ENCODE assay signal across 9 cellular contexts in the genomic region with DNA sequence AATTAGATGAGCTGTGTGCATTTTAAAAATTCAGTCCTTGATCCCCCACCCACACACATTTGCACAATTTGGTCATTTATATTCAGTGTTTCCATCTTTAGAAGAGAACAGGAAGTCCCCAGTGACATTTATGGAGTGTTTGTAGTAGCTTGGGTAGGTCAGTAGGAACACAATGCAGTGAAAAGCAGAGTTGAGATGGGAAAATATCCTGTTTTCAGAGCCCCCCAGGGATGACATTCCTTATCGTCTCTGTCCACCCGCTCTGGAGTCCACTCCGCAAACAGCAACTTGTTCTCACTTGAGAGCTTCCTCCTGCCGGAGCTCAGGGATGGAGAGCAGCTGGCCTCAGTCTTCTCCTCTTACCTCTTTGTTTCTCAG.
DNase-seq lines count a peak whose midpoint lies in the region; ATAC-seq and TF ChIP-seq lines count a peak whose summit lies in the region.
"Had no signal": no experiment of that assay in that cellular context is flagged by ENCODE, and none has a peak within 500 bp of the region (broad histone marks: within the 10 kb centered on the region; RNA-seq: fewer than 3 reads in every experiment).

No MANE protein-coding gene starts in this region.

- DNase-seq in KBM-7: peak; percentile 29
- DNase-seq in activated CD8-positive, alpha-beta T cell treated with anti-CD3 and anti-CD28 coated beads for 36 hours: no peak
- DNase-seq in hepatocyte (ENCODE audit: low spot score): no peak
- DNase-seq in psoas muscle: no peak
- DNase-seq in globus pallidus (ENCODE audit: low spot score): no peak
- DNase-seq: NCI-H187 treated with DMSO at 0.1 percent for 48 hours, small intestine had no signal

- no peaks in the 10 kb centered on the region for H3K27me3 ChIP-seq in hepatocyte
- H3K27me3 ChIP-seq in psoas muscle (ENCODE audit: insufficient read depth in 3 of 3, low read length in 2 of 3): no peaks in the 10 kb centered on the region

- H3K27ac ChIP-seq in hepatocyte (peak overlapping the region; percentile 95), psoas muscle (no peak overlapping the region)

- H3K9me3 Mint-ChIP-seq in activated CD8-positive, alpha-beta T cell treated with anti-CD3 and anti-CD28 coated beads for 36 hours: peaks cover 1% of the 10 kb centered on the region
- peaks cover 10% of the 10 kb centered on the region for H3K9me3 Mint-ChIP-seq in stimulated activated memory B cell treated with anti-CD40 and anti-IgM and Interleukin-4, amounts not matched to agents 10 μg/mL and 1 μg/mL and 100 μg/mL, for 72 hours

- no peaks in the 10 kb centered on the region for H3K9me3 ChIP-seq in hepatocyte (ENCODE audit: low read depth)
- H3K9me3 ChIP-seq in psoas muscle: no peaks in the 10 kb centered on the region

- H3K4me1 Mint-ChIP-seq in activated CD8-positive, alpha-beta T cell treated with anti-CD3 and anti-CD28 coated beads for 36 hours (ENCODE audit: low read depth): peaks cover 99% of the 10 kb centered on the region
- H3K4me1 Mint-ChIP-seq in stimulated activated memory B cell treated with anti-CD40 and anti-IgM and Interleukin-4, amounts not matched to agents 10 μg/mL and 1 μg/mL and 100 μg/mL, for 72 hours: peaks cover 100% of the 10 kb centered on the region

- in situ Hi-C loops in KBM-7 (cut with MboI; ENCODE audit: low pct_unique_long_range_greater_than_20kb, low sequenced_read_pairs): no loop called here

- H3K27me3 Mint-ChIP-seq in activated CD8-positive, alpha-beta T cell treated with anti-CD3 and anti-CD28 coated beads for 36 hours: no peaks in the 10 kb centered on the region
- no peaks in the 10 kb centered on the region for H3K27me3 Mint-ChIP-seq in stimulated activated memory B cell treated with anti-CD40 and anti-IgM and Interleukin-4, amounts not matched to agents 10 μg/mL and 1 μg/mL and 100 μg/mL, for 72 hours

- WGBS in hepatocyte (ENCODE audit: low lambda C conversion rate, missing lambda C conversion rate): 45% methylated on average over 4 of the region's 4 CpGs
- WGBS in psoas muscle, 3 donors: 61 to 66% (median 65%) methylated on average over 4 of the region's 4 CpGs

- peak overlapping the region; percentile 67 for H3K4me2 ChIP-seq in hepatocyte

- intact Hi-C loops in activated CD8-positive, alpha-beta T cell treated with anti-CD3 and anti-CD28 coated beads for 36 hours (cut with micrococcal nuclease): loop anchor here (5.0 kb wide), 1 partner anchor 41 kb away; no protein-coding TSS in a partner anchor
- intact Hi-C loops in psoas muscle (cut with DNase I): loop anchor here in 1 of 2 donors (5.0 kb wide), 1 partner anchor 36 kb away; no protein-coding TSS in a partner anchor

- H3K36me3 ChIP-seq in hepatocyte (replicated peaks; ENCODE audit: insufficient read depth, low read depth): no peaks in the 10 kb centered on the region
- H3K36me3 ChIP-seq in psoas muscle (ENCODE audit: insufficient read depth in 1 of 2, low read depth in 1 of 2): no peaks in the 10 kb centered on the region

- no peak overlapping the region for H3K4me3 ChIP-seq in hepatocyte
- H3K4me3 ChIP-seq in psoas muscle: no peak overlapping the region

- peaks cover 38% of the 10 kb centered on the region for H4K20me1 ChIP-seq in hepatocyte (ENCODE audit: insufficient read depth, poor library complexity, severe bottlenecking)

- peaks cover 77% of the 10 kb centered on the region for H3K36me3 Mint-ChIP-seq in activated CD8-positive, alpha-beta T cell treated with anti-CD3 and anti-CD28 coated beads for 36 hours (ENCODE audit: low read depth)
- peaks cover 60% of the 10 kb centered on the region for H3K36me3 Mint-ChIP-seq in stimulated activated memory B cell treated with anti-CD40 and anti-IgM and Interleukin-4, amounts not matched to agents 10 μg/mL and 1 μg/mL and 100 μg/mL, for 72 hours

- peak overlapping the region; percentile 87 for H3K27ac Mint-ChIP-seq in activated CD8-positive, alpha-beta T cell treated with anti-CD3 and anti-CD28 coated beads for 36 hours
- peak overlapping the region; percentile 95 for H3K27ac Mint-ChIP-seq in stimulated activated memory B cell treated with anti-CD40 and anti-IgM and Interleukin-4, amounts not matched to agents 10 μg/mL and 1 μg/mL and 100 μg/mL, for 72 hours

- POLR2A ChIA-PET in activated CD8-positive, alpha-beta T cell treated with anti-CD3 and anti-CD28 coated beads for 36 hours (lab: Charles Lee): interaction anchor here (1.3 to 8.7 kb wide), 10 partner anchors 9 to 72 kb away, joined by 3 to 110 read pairs (median 9); no protein-coding TSS in a partner anchor

- peak overlapping the region; percentile 69 for H3K4me3 Mint-ChIP-seq in activated CD8-positive, alpha-beta T cell treated with anti-CD3 and anti-CD28 coated beads for 36 hours
- H3K4me3 Mint-ChIP-seq in stimulated activated memory B cell treated with anti-CD40 and anti-IgM and Interleukin-4, amounts not matched to agents 10 μg/mL and 1 μg/mL and 100 μg/mL, for 72 hours: peak overlapping the region; percentile 72

- peaks cover 90% of the 10 kb centered on the region for H3K79me2 ChIP-seq in hepatocyte

- H3K4me1 ChIP-seq in hepatocyte (ENCODE audit: insufficient read depth) (peaks cover 76% of the 10 kb centered on the region), psoas muscle (peaks cover 61% of the 10 kb centered on the region)

- no peak for TF ChIP-seq CTCF in activated CD8-positive, alpha-beta T cell treated with anti-CD3 and anti-CD28 coated beads for 36 hours (IDR thresholded peaks at IDR 0.05)
- TF ChIP-seq CTCF in hepatocyte (IDR thresholded peaks at IDR 0.05; ENCODE audit: poor library complexity): no peak
- TF ChIP-seq CTCF in psoas muscle (IDR thresholded peaks at IDR 0.05): no peak

- H2AFZ ChIP-seq in hepatocyte: no peak overlapping the region

- ATAC-seq in activated CD8-positive, alpha-beta T cell treated with anti-CD3 and anti-CD28 coated beads for 36 hours: peak; percentile 57
- ATAC-seq in stimulated activated memory B cell treated with anti-CD40 and anti-IgM and Interleukin-4, amounts not matched to agents 10 μg/mL and 1 μg/mL and 100 μg/mL, for 72 hours: peak; percentile 56
- ATAC-seq in psoas muscle (no peak), GM19463 (IDR thresholded peaks at IDR 0.05; ENCODE audit: unreplicated experiment) (no peak)

- H3K9me2 ChIP-seq in hepatocyte (replicated peaks; ENCODE audit: insufficient read depth): no peaks in the 10 kb centered on the region

- CTCF ChIA-PET in activated CD8-positive, alpha-beta T cell treated with anti-CD3 and anti-CD28 coated beads for 36 hours (lab: Charles Lee): interaction anchor here (0.7 to 3.7 kb wide), 17 partner anchors 9 to 132 kb away, joined by 3 to 47 read pairs (median 5); no protein-coding TSS in a partner anchor

Comparison
In these comparisons a context has a peak if more than half of its experiments do, and no peak if none do; other contexts are left out.
1. ATAC-seq: peak in activated CD8-positive, alpha-beta T cell treated with anti-CD3 and anti-CD28 coated beads for 36 hours (single experiment) and stimulated activated memory B cell treated with anti-CD40 and anti-IgM and Interleukin-4, amounts not matched to agents 10 μg/mL and 1 μg/mL and 100 μg/mL, for 72 hours (single experiment); none in psoas muscle (0 of 4) and GM19463 (single experiment).